Comparison of ENCODE assay signal across 1 cellular context in the genomic region with DNA sequence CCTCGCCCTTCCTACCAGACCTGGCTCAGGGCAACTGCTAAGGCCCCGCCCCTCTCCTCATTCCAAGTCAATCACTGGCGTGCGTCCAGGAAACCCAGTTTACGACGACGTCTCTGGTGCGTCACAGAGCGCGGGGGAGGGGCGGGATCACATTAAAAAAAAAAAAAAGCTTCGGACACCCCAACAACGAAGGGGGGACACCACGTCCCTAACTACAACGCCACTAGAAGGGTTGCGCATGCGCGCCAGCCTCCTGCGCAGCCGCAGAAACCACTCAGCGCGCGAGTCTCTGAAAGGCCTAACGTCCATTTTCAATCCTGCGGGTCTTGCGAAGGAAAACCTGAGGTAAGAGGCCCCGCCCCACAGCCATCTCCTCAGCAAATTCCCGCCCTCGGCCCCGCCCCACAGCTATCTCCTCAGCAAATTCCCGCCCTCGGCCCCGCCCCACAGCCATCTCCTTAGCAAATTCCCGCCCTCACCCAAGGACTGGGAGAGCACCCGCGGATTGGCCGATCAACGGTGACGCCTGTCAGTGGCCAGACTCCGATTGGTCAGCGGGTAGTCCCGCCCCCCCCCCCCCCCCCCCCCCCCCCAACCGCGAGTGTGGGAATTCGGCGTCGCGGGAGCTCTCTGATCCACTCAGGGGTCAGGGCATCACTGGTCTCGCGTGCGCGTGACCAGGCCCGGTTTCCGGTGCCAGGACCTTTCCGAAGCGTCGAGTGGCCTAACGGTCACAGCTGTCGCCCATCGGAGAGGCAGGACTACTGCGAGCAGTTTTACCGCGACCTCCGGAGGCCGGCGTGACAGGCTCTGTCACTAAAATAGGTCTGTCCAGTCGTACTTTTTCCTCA.
A peak's percentile ranks its signal among the peaks of the same experiment; 100 is the strongest.
TF ChIP-seq lines count a peak whose summit lies in the region.

A gene with protein sequence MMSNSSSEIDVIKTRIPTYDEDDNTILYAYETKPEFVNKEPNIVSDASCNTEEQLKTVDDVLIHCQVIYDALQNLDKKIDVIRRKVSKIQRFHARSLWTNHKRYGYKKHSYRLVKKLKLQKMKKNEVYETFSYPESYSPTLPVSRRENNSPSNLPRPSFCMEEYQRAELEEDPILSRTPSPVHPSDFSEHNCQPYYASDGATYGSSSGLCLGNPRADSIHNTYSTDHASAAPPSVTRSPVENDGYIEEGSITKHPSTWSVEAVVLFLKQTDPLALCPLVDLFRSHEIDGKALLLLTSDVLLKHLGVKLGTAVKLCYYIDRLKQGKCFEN (plus strand): TSS at position 638 of the 851 bp plus-strand sequence. CDS start 6,694 bp downstream, outside the sequence.

TF ChIP-seq in HepG2, 621 proteins besides CTCF, POLR2A, EP300 and RAD21 (continued from another document and continues in another):
- TF ChIP-seq ZNF484 (CRISPR knock-in tag; IDR thresholded peaks at IDR 0.05; ENCODE audit: borderline replicate concordance, low read depth) (no peak), ZNF83 (CRISPR knock-in tag; IDR thresholded peaks at IDR 0.05; ENCODE audit: borderline replicate concordance) (no peak), TBL1XR1 (IDR thresholded peaks at IDR 0.05; ENCODE audit: borderline replicate concordance, low read length, partially characterized antibody) (no peak), NFIB (CRISPR knock-in tag; IDR thresholded peaks at IDR 0.05; ENCODE audit: borderline replicate concordance) (no peak), KAT2B (IDR thresholded peaks at IDR 0.05; ENCODE audit: borderline replicate concordance, low read depth, low read length) (no peak), ETV6 (CRISPR knock-in tag; conservative IDR thresholded peaks at IDR 0.05) (no peak), SPEN (CRISPR knock-in tag; IDR thresholded peaks at IDR 0.05; ENCODE audit: low read depth) (peak; percentile 33; the same call in 1 of the 2 replicates), ZNF879 (CRISPR knock-in tag; IDR thresholded peaks at IDR 0.05) (no peak), GATA4 (IDR thresholded peaks at IDR 0.05; ENCODE audit: borderline replicate concordance, low read depth) (no peak), ZNF510 (CRISPR knock-in tag; IDR thresholded peaks at IDR 0.05; ENCODE audit: low read depth) (no peak), NCOA1 (CRISPR knock-in tag; IDR thresholded peaks at IDR 0.05) (no peak), ZFX (CRISPR knock-in tag; IDR thresholded peaks at IDR 0.05; ENCODE audit: low read depth) (peak; percentile 22; the same call in 1 of the 2 replicates), ZNF724P (CRISPR knock-in tag; IDR thresholded peaks at IDR 0.05; ENCODE audit: borderline replicate concordance) (no peak), ZNF672 (CRISPR knock-in tag; IDR thresholded peaks at IDR 0.05) (no peak), TAF1 (CRISPR knock-in tag; IDR thresholded peaks at IDR 0.05) (no peak), FOXK2 (IDR thresholded peaks at IDR 0.05) (peak; percentile 12; the same call in 1 of the 2 replicates), BRD4 (CRISPR knock-in tag; IDR thresholded peaks at IDR 0.05) (no peak), ZNF326 (CRISPR knock-in tag; IDR thresholded peaks at IDR 0.05; ENCODE audit: borderline replicate concordance) (no peak), ZBTB42 (CRISPR knock-in tag; IDR thresholded peaks at IDR 0.05) (no peak)
- TF ChIP-seq, protein P1, sequence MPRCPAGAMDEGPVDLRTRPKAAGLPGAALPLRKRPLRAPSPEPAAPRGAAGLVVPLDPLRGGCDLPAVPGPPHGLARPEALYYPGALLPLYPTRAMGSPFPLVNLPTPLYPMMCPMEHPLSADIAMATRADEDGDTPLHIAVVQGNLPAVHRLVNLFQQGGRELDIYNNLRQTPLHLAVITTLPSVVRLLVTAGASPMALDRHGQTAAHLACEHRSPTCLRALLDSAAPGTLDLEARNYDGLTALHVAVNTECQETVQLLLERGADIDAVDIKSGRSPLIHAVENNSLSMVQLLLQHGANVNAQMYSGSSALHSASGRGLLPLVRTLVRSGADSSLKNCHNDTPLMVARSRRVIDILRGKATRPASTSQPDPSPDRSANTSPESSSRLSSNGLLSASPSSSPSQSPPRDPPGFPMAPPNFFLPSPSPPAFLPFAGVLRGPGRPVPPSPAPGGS (CRISPR knock-in tag; IDR thresholded peaks at IDR 0.05), result no peak
- TF ChIP-seq, protein P2, sequence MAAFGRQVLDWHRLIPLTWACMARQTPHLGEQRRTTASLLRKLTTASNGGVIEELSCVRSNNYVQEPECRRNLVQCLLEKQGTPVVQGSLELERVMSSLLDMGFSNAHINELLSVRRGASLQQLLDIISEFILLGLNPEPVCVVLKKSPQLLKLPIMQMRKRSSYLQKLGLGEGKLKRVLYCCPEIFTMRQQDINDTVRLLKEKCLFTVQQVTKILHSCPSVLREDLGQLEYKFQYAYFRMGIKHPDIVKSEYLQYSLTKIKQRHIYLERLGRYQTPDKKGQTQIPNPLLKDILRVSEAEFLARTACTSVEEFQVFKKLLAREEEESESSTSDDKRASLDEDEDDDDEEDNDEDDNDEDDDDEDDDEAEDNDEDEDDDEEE (CRISPR knock-in tag; IDR thresholded peaks at IDR 0.05), result no peak
- TF ChIP-seq, protein P3, sequence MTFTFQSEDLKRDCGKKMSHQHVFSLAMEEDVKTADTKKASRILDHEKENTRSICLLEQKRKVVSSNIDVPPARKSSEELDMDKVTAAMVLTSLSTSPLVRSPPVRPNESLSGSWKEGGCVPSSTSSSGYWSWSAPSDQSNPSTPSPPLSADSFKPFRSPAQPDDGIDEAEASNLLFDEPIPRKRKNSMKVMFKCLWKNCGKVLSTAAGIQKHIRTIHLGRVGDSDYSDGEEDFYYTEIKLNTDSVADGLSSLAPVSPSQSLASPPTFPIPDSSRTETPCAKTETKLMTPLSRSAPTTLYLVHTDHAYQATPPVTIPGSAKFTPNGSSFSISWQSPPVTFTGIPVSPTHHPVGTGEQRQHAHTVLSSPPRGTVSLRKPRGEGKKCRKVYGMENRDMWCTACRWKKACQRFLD (CRISPR knock-in tag; IDR thresholded peaks at IDR 0.05; ENCODE audit: borderline replicate concordance), result no peak
- TF ChIP-seq, protein P4, sequence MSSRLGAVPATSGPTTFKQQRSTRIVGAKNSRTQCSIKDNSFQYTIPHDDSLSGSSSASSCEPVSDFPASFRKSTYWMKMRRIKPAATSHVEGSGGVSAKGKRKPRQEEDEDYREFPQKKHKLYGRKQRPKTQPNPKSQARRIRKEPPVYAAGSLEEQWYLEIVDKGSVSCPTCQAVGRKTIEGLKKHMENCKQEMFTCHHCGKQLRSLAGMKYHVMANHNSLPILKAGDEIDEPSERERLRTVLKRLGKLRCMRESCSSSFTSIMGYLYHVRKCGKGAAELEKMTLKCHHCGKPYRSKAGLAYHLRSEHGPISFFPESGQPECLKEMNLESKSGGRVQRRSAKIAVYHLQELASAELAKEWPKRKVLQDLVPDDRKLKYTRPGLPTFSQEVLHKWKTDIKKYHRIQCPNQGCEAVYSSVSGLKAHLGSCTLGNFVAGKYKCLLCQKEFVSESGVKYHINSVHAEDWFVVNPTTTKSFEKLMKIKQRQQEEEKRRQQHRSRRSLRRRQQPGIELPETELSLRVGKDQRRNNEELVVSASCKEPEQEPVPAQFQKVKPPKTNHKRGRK (CRISPR knock-in tag; IDR thresholded peaks at IDR 0.05), result no peak
- TF ChIP-seq, protein P5, sequence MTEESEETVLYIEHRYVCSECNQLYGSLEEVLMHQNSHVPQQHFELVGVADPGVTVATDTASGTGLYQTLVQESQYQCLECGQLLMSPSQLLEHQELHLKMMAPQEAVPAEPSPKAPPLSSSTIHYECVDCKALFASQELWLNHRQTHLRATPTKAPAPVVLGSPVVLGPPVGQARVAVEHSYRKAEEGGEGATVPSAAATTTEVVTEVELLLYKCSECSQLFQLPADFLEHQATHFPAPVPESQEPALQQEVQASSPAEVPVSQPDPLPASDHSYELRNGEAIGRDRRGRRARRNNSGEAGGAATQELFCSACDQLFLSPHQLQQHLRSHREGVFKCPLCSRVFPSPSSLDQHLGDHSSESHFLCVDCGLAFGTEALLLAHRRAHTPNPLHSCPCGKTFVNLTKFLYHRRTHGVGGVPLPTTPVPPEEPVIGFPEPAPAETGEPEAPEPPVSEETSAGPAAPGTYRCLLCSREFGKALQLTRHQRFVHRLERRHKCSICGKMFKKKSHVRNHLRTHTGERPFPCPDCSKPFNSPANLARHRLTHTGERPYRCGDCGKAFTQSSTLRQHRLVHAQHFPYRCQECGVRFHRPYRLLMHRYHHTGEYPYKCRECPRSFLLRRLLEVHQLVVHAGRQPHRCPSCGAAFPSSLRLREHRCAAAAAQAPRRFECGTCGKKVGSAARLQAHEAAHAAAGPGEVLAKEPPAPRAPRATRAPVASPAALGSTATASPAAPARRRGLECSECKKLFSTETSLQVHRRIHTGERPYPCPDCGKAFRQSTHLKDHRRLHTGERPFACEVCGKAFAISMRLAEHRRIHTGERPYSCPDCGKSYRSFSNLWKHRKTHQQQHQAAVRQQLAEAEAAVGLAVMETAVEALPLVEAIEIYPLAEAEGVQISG (CRISPR knock-in tag; IDR thresholded peaks at IDR 0.05), result no peak
- TF ChIP-seq, protein P6, sequence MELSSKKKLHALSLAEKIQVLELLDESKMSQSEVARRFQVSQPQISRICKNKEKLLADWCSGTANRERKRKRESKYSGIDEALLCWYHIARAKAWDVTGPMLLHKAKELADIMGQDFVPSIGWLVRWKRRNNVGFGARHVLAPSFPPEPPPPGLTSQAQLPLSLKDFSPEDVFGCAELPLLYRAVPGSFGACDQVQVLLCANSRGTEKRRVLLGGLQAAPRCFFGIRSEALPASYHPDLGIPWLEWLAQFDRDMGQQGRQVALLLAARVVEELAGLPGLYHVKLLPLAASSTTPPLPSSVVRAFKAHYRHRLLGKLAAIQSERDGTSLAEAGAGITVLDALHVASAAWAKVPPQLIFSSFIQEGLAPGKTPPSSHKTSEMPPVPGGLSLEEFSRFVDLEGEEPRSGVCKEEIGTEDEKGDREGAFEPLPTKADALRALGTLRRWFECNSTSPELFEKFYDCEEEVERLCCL (CRISPR knock-in tag; IDR thresholded peaks at IDR 0.05; ENCODE audit: borderline replicate concordance), result no peak
- TF ChIP-seq, protein P7, sequence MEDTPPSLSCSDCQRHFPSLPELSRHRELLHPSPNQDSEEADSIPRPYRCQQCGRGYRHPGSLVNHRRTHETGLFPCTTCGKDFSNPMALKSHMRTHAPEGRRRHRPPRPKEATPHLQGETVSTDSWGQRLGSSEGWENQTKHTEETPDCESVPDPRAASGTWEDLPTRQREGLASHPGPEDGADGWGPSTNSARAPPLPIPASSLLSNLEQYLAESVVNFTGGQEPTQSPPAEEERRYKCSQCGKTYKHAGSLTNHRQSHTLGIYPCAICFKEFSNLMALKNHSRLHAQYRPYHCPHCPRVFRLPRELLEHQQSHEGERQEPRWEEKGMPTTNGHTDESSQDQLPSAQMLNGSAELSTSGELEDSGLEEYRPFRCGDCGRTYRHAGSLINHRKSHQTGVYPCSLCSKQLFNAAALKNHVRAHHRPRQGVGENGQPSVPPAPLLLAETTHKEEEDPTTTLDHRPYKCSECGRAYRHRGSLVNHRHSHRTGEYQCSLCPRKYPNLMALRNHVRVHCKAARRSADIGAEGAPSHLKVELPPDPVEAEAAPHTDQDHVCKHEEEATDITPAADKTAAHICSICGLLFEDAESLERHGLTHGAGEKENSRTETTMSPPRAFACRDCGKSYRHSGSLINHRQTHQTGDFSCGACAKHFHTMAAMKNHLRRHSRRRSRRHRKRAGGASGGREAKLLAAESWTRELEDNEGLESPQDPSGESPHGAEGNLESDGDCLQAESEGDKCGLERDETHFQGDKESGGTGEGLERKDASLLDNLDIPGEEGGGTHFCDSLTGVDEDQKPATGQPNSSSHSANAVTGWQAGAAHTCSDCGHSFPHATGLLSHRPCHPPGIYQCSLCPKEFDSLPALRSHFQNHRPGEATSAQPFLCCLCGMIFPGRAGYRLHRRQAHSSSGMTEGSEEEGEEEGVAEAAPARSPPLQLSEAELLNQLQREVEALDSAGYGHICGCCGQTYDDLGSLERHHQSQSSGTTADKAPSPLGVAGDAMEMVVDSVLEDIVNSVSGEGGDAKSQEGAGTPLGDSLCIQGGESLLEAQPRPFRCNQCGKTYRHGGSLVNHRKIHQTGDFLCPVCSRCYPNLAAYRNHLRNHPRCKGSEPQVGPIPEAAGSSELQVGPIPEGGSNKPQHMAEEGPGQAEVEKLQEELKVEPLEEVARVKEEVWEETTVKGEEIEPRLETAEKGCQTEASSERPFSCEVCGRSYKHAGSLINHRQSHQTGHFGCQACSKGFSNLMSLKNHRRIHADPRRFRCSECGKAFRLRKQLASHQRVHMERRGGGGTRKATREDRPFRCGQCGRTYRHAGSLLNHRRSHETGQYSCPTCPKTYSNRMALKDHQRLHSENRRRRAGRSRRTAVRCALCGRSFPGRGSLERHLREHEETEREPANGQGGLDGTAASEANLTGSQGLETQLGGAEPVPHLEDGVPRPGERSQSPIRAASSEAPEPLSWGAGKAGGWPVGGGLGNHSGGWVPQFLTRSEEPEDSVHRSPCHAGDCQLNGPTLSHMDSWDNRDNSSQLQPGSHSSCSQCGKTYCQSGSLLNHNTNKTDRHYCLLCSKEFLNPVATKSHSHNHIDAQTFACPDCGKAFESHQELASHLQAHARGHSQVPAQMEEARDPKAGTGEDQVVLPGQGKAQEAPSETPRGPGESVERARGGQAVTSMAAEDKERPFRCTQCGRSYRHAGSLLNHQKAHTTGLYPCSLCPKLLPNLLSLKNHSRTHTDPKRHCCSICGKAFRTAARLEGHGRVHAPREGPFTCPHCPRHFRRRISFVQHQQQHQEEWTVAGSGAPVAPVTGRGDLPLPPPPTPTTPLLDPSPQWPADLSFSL (CRISPR knock-in tag; IDR thresholded peaks at IDR 0.05), result no peak
- TF ChIP-seq, protein P8, sequence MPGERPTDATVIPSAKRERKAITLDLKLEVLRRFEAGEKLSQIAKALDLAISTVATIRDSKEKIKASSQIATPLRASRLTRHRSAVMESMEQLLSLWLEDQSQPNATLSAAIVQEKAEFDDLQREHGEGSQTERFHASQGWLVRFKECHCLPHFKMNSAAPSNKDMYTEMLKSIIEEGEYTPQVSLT (CRISPR knock-in tag; IDR thresholded peaks at IDR 0.05; ENCODE audit: borderline replicate concordance, low read depth), result no peak
